ENCODE assay signal across 23 cellular contexts in the genomic region with DNA sequence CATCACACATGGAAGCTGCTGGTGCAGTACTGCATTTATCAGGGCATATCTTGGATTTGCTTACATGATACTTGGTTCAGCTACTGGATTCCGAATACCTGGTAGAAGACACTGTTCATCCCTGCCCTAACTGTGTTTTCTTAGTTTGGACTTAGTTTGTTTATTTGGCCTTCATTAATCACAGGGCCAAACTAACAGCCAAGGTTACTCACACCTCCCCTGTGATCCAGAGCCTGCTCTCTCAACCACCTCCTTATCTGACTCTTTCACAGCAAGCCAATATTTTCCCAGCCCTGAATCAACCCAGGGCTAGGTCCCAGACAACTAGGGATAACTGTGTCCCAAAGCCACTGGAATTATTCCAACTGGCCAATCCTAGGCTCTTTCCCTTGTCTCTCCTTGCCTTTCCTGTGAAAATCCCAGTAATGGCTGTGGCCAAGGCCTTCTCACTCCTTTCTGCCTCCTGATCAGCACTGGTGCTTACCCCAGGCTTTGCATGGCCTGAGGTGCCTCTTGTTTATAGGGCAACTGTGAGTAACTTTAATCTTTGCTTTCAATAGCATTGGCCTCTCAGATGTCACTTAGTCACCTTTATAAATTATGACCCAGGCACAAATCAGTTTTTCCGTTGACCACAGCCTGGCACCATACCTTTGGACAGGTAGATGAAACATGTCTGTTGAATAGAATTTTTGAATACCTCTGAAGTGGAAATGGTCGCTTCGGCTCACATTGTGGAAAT. TPM values are rescaled to one million over a fixed set of nuclear protein-coding genes. Genes with fewer than 3 reads are reported as not detected.
A peak's percentile ranks its signal among the peaks of the same experiment; 100 is the strongest.
DNase-seq lines count a peak whose midpoint lies in the region; ATAC-seq, FAIRE-seq and TF ChIP-seq lines count a peak whose summit lies in the region.
"Had no signal": no experiment of that assay in that cellular context is flagged by ENCODE, and none has a peak within 500 bp of the region (broad histone marks: within the 10 kb centered on the region; RNA-seq: fewer than 3 reads in every experiment).

No MANE protein-coding gene starts in this region.

- no peak overlapping the region for H3K4me3 Mint-ChIP-seq in WTC11
- H3K4me3 Mint-ChIP-seq: activated CD4-positive, alpha-beta T cell treated with anti-CD3 and anti-CD28 coated beads for 36 hours; HFFc6; type B pancreatic cell had no signal

- H3K4me3 ChIP-seq in neuronal stem cell (ENCODE audit: low read length in 2 of 2), result no peak overlapping the region
- H3K4me3 ChIP-seq: mucosa of descending colon, SK-N-MC had no signal

- H2AFZ ChIP-seq in neuronal stem cell (ENCODE audit: low read length), result no peak overlapping the region

- TF ChIP-seq POLR2A in erythroblast (IDR thresholded peaks at IDR 0.05; ENCODE audit: low read length), result no peak

- no peak overlapping the region for H2BK120ac ChIP-seq in neuronal stem cell (ENCODE audit: low read depth, low read length)

- H3K23ac ChIP-seq in neuronal stem cell (ENCODE audit: low read depth, low read length, poor library complexity), result no peak overlapping the region

- H3K27me3 ChIP-seq in neuronal stem cell (ENCODE audit: control insufficient read depth in 3 of 3, insufficient read depth in 3 of 3, low read depth in 1 of 3, low read length in 3 of 3), result no peaks in the 10 kb centered on the region

- no CpG with 5 or more reads among the region's 4 CpGs for WGBS in neuronal stem cell (ENCODE audit: extremely low coverage in 2 of 2, insufficient read length in 2 of 2, insufficient replicate concordance in 1 of 2), 2 donors

- H2BK5ac ChIP-seq in neuronal stem cell (ENCODE audit: low read length), result no peak overlapping the region

- 0 out of 2 replicates have a peak overlapping the region, but pooled peaks have one; percentile 42 for H3K27ac Mint-ChIP-seq in WTC11
- H3K27ac Mint-ChIP-seq: activated CD4-positive, alpha-beta T cell treated with anti-CD3 and anti-CD28 coated beads for 36 hours; HFFc6; type B pancreatic cell had no signal

- no peaks in the 10 kb centered on the region for H3K9me3 ChIP-seq in neuronal stem cell (replicated peaks in 1 of 2; ENCODE audit: control insufficient read depth in 2 of 2, insufficient read depth in 1 of 2, low read depth in 1 of 2, low read length in 2 of 2)
- H3K9me3 ChIP-seq: mucosa of descending colon had no signal

- H3K18ac ChIP-seq in neuronal stem cell (ENCODE audit: low read length), result peak overlapping the region; percentile 33

- H3K27ac ChIP-seq in neuronal stem cell (replicated peaks; ENCODE audit: low read length), result no peak overlapping the region

- H3K36me3 ChIP-seq in neuronal stem cell (replicated peaks in 1 of 2; ENCODE audit: control insufficient read depth in 2 of 2, insufficient read depth in 2 of 2, low read length in 2 of 2), result no peaks in the 10 kb centered on the region

- ATAC-seq in WTC11 (no peak), left cardiac atrium (peak; percentile 45 to 94), HG02623 (IDR thresholded peaks at IDR 0.05; ENCODE audit: unreplicated experiment) (no peak)
- ATAC-seq: activated CD4-positive, alpha-beta T cell treated with anti-CD3 and anti-CD28 coated beads for 36 hours; mucosa of descending colon had no signal

- H3K4me1 ChIP-seq in neuronal stem cell (ENCODE audit: control insufficient read depth in 2 of 2, insufficient read depth in 1 of 2, low read depth in 1 of 2, low read length in 2 of 2), result peaks cover 0 to 3% of the 10 kb centered on the region in 2 donors

- H3K4me2 ChIP-seq in neuronal stem cell (ENCODE audit: insufficient read depth, low read length, poor library complexity, severe bottlenecking), result no peak overlapping the region

- no peaks in the 10 kb centered on the region for H3K36me3 Mint-ChIP-seq in WTC11
- H3K36me3 Mint-ChIP-seq: type B pancreatic cell had no signal

- H4K91ac ChIP-seq in neuronal stem cell (ENCODE audit: low read depth, low read length, poor library complexity), result no peak overlapping the region

- no peak overlapping the region for H2BK15ac ChIP-seq in neuronal stem cell (ENCODE audit: low read length)

- TF ChIP-seq CTCF in WTC11 (IDR thresholded peaks at IDR 0.05), result no peak

- CTCF ChIA-PET in WTC11 (lab: Charles Lee), result no interaction called here

- no peak overlapping the region for H4K8ac ChIP-seq in neuronal stem cell (ENCODE audit: low read depth, low read length)

- POLR2A ChIA-PET in WTC11 (lab: Charles Lee), result interaction anchor here (0.7 kb wide), 1 partner anchor 24 kb away, joined by 6 read pairs; no protein-coding TSS in a partner anchor

- no peak overlapping the region for H2AK5ac ChIP-seq in neuronal stem cell (ENCODE audit: low read depth, low read length)

- no peaks in the 10 kb centered on the region for H3K27me3 Mint-ChIP-seq in WTC11 (ENCODE audit: low read depth)
- H3K27me3 Mint-ChIP-seq: type B pancreatic cell had no signal

- H3K4ac ChIP-seq in neuronal stem cell (ENCODE audit: low read length), result no peak overlapping the region

- no peak overlapping the region for H2BK12ac ChIP-seq in neuronal stem cell (ENCODE audit: low read length)

- no peak for DNase-seq in HTR-8/SVneo (ENCODE audit: insufficient read length, low spot score)
- DNase-seq in WTC11 (ENCODE audit: low spot score), result no peak
- peak; percentile 37 for DNase-seq in left cardiac atrium
- DNase-seq in neuronal stem cell (ENCODE audit: low spot score), result no peak
- no peak for DNase-seq in activated naive CD4-positive, alpha-beta T cell treated with Interleukin-2 at 50 U/mL for 16 hours
- DNase-seq in putamen (ENCODE audit: low spot score), result no peak
- no peak for DNase-seq in erythroblast (lab: John Stamatoyannopoulos, UW)
- DNase-seq: activated CD4-positive, alpha-beta T cell treated with anti-CD3 and anti-CD28 coated beads for 36 hours; activated T-cell treated with anti-CD3 and anti-CD28 coated beads, Interleukin-2, amount 50 U/mL, for 1 hour; EL; HFFc6; mucosa of descending colon; NCI-H1694; NCI-H2171; NCI-H524 treated with DMSO at 0.1 percent for 48 hours; posterior cingulate gyrus; RPMI8226; T-helper 2 cell had no signal

- H3K14ac ChIP-seq in neuronal stem cell (ENCODE audit: low read length), result no peak overlapping the region

- intact Hi-C loops in left cardiac atrium (cut with DNase I), result no loop called here

- H3K9ac ChIP-seq in neuronal stem cell (ENCODE audit: low read depth, low read length, poor library complexity), result no peak overlapping the region

- no peaks in the 10 kb centered on the region for H3K79me1 ChIP-seq in neuronal stem cell (ENCODE audit: low read depth, low read length)

- peak; percentile 4 for FAIRE-seq in HTR-8/SVneo (lab: Jason Lieb, UNC)
- FAIRE-seq: bronchial epithelial cell, D721Med had no signal

- H3K4me1 Mint-ChIP-seq in WTC11, result no peaks in the 10 kb centered on the region
- H3K4me1 Mint-ChIP-seq: activated CD4-positive, alpha-beta T cell treated with anti-CD3 and anti-CD28 coated beads for 36 hours had no signal

- no peaks in the 10 kb centered on the region for H3K9me3 Mint-ChIP-seq in WTC11
- H3K9me3 Mint-ChIP-seq: HFFc6, type B pancreatic cell had no signal

TF ChIP-seq in WTC11, 78 proteins besides CTCF, POLR2A, EP300 and RAD21:
- TF ChIP-seq, protein P1, sequence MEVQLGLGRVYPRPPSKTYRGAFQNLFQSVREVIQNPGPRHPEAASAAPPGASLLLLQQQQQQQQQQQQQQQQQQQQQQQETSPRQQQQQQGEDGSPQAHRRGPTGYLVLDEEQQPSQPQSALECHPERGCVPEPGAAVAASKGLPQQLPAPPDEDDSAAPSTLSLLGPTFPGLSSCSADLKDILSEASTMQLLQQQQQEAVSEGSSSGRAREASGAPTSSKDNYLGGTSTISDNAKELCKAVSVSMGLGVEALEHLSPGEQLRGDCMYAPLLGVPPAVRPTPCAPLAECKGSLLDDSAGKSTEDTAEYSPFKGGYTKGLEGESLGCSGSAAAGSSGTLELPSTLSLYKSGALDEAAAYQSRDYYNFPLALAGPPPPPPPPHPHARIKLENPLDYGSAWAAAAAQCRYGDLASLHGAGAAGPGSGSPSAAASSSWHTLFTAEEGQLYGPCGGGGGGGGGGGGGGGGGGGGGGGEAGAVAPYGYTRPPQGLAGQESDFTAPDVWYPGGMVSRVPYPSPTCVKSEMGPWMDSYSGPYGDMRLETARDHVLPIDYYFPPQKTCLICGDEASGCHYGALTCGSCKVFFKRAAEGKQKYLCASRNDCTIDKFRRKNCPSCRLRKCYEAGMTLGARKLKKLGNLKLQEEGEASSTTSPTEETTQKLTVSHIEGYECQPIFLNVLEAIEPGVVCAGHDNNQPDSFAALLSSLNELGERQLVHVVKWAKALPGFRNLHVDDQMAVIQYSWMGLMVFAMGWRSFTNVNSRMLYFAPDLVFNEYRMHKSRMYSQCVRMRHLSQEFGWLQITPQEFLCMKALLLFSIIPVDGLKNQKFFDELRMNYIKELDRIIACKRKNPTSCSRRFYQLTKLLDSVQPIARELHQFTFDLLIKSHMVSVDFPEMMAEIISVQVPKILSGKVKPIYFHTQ (CRISPR knock-in tag; IDR thresholded peaks at IDR 0.05), result no peak
- TF ChIP-seq JAZF1 (CRISPR knock-in tag; IDR thresholded peaks at IDR 0.05) (no peak), CBFB (CRISPR knock-in tag; IDR thresholded peaks at IDR 0.05; ENCODE audit: low read depth) (no peak), TCF7 (CRISPR knock-in tag; IDR thresholded peaks at IDR 0.05; ENCODE audit: low read depth) (no peak), NFYB (CRISPR knock-in tag; conservative IDR thresholded peaks at IDR 0.05; ENCODE audit: low read depth) (no peak)

RNA-seq across cellular contexts. Expression of a gene that starts 9.3 kb away (rescaled TPM):
- 1.7 to 2.2 TPM (median 1.8 TPM) in 3 replicates for total RNA-seq in WTC11 (2021)
- total RNA-seq in left cardiac atrium, result 10 to 100 TPM; 44.6 to 52.8 TPM
- polyA plus RNA-seq in neuronal stem cell (2013, experiment 1 of 2), result 1.6 TPM
- 1.6 TPM for polyA plus RNA-seq in neuronal stem cell (2013, experiment 2 of 2)
- total RNA-seq: activated CD4-positive, alpha-beta T cell treated with anti-CD3 and anti-CD28 coated beads for 36 hours had no signal

Comparison
In these comparisons a context has a peak if more than half of its experiments do, and no peak if none do; other contexts are left out.
1. ATAC-seq: peak in left cardiac atrium (2 of 2); none in WTC11 (single experiment) and HG02623 (single experiment).
2. RNA of a gene that starts 9.3 kb away (total RNA-seq): 44.6 to 52.8 TPM in left cardiac atrium; 1.7 to 2.2 TPM in WTC11; every median in the first group is over 10 times any median in the second.